ENCODE assay signal across 7 cellular contexts in the genomic region with DNA sequence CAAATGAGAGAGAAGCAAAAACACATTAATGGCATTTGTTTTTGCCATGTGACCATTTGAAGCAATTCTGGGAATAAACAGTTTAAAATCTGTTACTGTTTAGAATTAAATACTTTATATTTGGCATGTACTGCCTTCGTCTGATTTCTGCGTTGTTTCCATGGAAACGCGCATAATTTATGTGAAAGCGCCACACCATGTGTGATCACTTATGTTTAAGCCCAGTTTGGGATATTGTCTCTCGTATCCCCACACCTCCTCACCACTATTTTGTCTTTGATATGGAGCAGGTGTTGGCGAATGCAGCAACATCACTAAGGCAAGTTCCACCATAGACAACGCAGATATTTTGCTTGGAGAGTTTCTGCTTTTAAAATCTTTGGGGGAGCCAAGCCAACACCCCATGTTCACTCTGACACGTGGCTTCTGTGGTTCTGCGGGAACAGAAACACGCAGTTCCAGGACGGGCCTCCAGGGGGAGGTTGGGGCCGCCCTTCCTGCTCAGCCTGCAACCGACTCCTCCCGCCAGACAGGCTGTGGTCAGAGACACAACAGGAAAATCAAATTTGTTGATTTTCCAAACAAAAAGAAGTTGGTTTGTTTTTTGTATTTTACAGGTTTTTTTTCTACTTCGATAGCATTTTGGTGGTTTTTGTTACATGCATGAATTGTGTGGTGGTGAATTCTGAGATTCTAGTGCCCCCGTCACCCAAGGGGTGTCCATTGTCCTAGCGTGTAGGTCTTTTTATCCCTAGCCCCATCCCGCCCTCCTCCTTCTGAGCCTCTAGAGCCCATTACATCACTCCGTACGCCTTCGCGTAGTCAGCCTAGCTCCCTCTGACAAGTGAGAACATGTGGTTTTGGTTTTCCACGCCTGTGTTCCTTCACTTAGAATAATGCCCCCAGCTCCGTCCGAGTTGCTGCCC.
DNase-seq lines count a peak whose midpoint lies in the region; ATAC-seq and TF ChIP-seq lines count a peak whose summit lies in the region.

No MANE protein-coding gene starts in this region.

- H3K4me3 ChIP-seq in DOHH2 (ENCODE audit: low read length), result no peak overlapping the region
- no peak overlapping the region for H3K4me3 ChIP-seq in liver (ENCODE audit: low read depth in 1 of 3, low read length in 3 of 3)

- no peak for ATAC-seq in GM21360 (IDR thresholded peaks at IDR 0.05; ENCODE audit: unreplicated experiment)

- DNase-seq in HUDEP-2 (lab: John Stamatoyannopoulos, UW; ENCODE audit: unreplicated experiment in 76 of 76), result peak in 50 of 76 experiments; percentile 3 to 63 (median 28)
- DNase-seq in activated CD4-positive, alpha-beta T cell treated with anti-CD3 and anti-CD28 coated beads for 1 hour, result peak; percentile 35
- DNase-seq in chondrocyte (ENCODE audit: low spot score), result no peak
- DNase-seq in stimulated activated CD4-positive, alpha-beta T cell treated with anti-CD3 and anti-CD28 coated beads, TNF-alpha, amount 100 ng/mL, for 1 hour (ENCODE audit: low read depth in 3 of 3, low spot score in 1 of 3), result peak in 2 of 3 donors; percentile 29 to 46

- no peak overlapping the region for H3K4me3 Mint-ChIP-seq in chondrocyte (ENCODE audit: unreplicated experiment)

- peaks cover 11% of the 10 kb centered on the region for H3K27me3 Mint-ChIP-seq in chondrocyte (ENCODE audit: low read depth)

- H3K36me3 Mint-ChIP-seq in chondrocyte (ENCODE audit: low read depth), result no peaks in the 10 kb centered on the region

- no peak overlapping the region for H3K27ac ChIP-seq in DOHH2 (ENCODE audit: low read depth, low read length)
- H3K27ac ChIP-seq in liver (ENCODE audit: low read depth in 1 of 2, low read length in 2 of 2), result no peak overlapping the region

- H3K79me2 ChIP-seq in DOHH2 (ENCODE audit: control insufficient read depth, low read length), result no peaks in the 10 kb centered on the region

- no peak overlapping the region for H3K4me2 ChIP-seq in DOHH2 (ENCODE audit: low read length)

- H3K9me3 ChIP-seq in DOHH2 (ENCODE audit: control insufficient read depth, insufficient read depth, low read length), result no peaks in the 10 kb centered on the region
- no peaks in the 10 kb centered on the region for H3K9me3 ChIP-seq in liver (ENCODE audit: control insufficient read depth in 4 of 4, low read length in 3 of 4)

- no peak overlapping the region for H3K9ac ChIP-seq in liver (ENCODE audit: low read depth in 1 of 2, low read length in 2 of 2)

- peak; percentile 90 for TF ChIP-seq CTCF in DOHH2 (IDR thresholded peaks at IDR 0.05; ENCODE audit: low read depth, low read length, poor library complexity, severe bottlenecking)
- TF ChIP-seq CTCF in chondrocyte (IDR thresholded peaks at IDR 0.05), result peak; percentile 79
- TF ChIP-seq CTCF in liver (IDR thresholded peaks at IDR 0.05; ENCODE audit: low read depth, low read length, missing input control), result peak; percentile 70

- 43% methylated on average over 26 of the region's 26 CpGs for WGBS in liver

- H3K9me3 Mint-ChIP-seq in chondrocyte (ENCODE audit: low read depth), result no peaks in the 10 kb centered on the region

- H3F3A ChIP-seq in DOHH2 (ENCODE audit: control insufficient read depth, insufficient read depth), result no peaks in the 10 kb centered on the region

- no peak overlapping the region for H3K27ac Mint-ChIP-seq in chondrocyte (ENCODE audit: unreplicated experiment)

- H3K36me3 ChIP-seq in DOHH2 (ENCODE audit: control insufficient read depth, low read length) (no peaks in the 10 kb centered on the region), liver (ENCODE audit: control insufficient read depth in 4 of 4, insufficient read depth in 3 of 4, low read depth in 1 of 4, low read length in 3 of 4) (no peaks in the 10 kb centered on the region)

- H3K9me2 ChIP-seq in DOHH2 (replicated peaks; ENCODE audit: control insufficient read depth, low read length), result no peaks in the 10 kb centered on the region

- H3K4me1 ChIP-seq in DOHH2 (ENCODE audit: control insufficient read depth, low read length), result peaks cover 23% of the 10 kb centered on the region
- no peaks in the 10 kb centered on the region for H3K4me1 ChIP-seq in liver (ENCODE audit: control insufficient read depth in 4 of 4, insufficient read depth in 4 of 4, low read length in 3 of 4)

- H4K20me1 ChIP-seq in DOHH2 (ENCODE audit: control insufficient read depth, insufficient read depth, low read depth, low read length), result no peaks in the 10 kb centered on the region

- peaks cover 7% of the 10 kb centered on the region for H3K4me1 Mint-ChIP-seq in chondrocyte (ENCODE audit: low read depth)

- TF ChIP-seq RAD21 in liver (IDR thresholded peaks at IDR 0.05), result peak; percentile 72 to 80

- peaks cover 44% of the 10 kb centered on the region for H3K27me3 ChIP-seq in DOHH2 (ENCODE audit: control insufficient read depth, low read length)
- peaks cover 0 to 3% (median 0%) of the 10 kb centered on the region in 4 donors for H3K27me3 ChIP-seq in liver (ENCODE audit: control insufficient read depth in 4 of 4, insufficient read depth in 4 of 4, low read length in 3 of 4)

TF ChIP-seq in liver, 16 proteins besides CTCF, POLR2A, EP300 and RAD21:
- TF ChIP-seq FOXA2 (IDR thresholded peaks at IDR 0.05), result no peak
- TF ChIP-seq HNF4A (conservative IDR thresholded peaks at IDR 0.05), result no peak
- TF ChIP-seq SP1 (IDR thresholded peaks at IDR 0.05), result no peak
- TF ChIP-seq, protein P1, sequence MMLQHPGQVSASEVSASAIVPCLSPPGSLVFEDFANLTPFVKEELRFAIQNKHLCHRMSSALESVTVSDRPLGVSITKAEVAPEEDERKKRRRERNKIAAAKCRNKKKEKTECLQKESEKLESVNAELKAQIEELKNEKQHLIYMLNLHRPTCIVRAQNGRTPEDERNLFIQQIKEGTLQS (IDR thresholded peaks at IDR 0.05), result no peak
- no peak for TF ChIP-seq EGR1 (IDR thresholded peaks at IDR 0.05; ENCODE audit: low read depth in 2 of 2)
- no peak for TF ChIP-seq TAF1 (conservative IDR thresholded peaks at IDR 0.05)
- TF ChIP-seq FOXA1 (IDR thresholded peaks at IDR 0.05), result no peak
- TF ChIP-seq GABPA (IDR thresholded peaks at IDR 0.05 in 1 of 2, conservative IDR thresholded peaks at IDR 0.05 in 1 of 2), result no peak
- TF ChIP-seq, protein P2, sequence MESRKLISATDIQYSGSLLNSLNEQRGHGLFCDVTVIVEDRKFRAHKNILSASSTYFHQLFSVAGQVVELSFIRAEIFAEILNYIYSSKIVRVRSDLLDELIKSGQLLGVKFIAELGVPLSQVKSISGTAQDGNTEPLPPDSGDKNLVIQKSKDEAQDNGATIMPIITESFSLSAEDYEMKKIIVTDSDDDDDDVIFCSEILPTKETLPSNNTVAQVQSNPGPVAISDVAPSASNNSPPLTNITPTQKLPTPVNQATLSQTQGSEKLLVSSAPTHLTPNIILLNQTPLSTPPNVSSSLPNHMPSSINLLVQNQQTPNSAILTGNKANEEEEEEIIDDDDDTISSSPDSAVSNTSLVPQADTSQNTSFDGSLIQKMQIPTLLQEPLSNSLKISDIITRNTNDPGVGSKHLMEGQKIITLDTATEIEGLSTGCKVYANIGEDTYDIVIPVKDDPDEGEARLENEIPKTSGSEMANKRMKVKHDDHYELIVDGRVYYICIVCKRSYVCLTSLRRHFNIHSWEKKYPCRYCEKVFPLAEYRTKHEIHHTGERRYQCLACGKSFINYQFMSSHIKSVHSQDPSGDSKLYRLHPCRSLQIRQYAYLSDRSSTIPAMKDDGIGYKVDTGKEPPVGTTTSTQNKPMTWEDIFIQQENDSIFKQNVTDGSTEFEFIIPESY (IDR thresholded peaks at IDR 0.05), result no peak
- TF ChIP-seq NR2F2 (IDR thresholded peaks at IDR 0.05), result no peak
- TF ChIP-seq RXRA (IDR thresholded peaks at IDR 0.05), result no peak
- TF ChIP-seq, protein P3, sequence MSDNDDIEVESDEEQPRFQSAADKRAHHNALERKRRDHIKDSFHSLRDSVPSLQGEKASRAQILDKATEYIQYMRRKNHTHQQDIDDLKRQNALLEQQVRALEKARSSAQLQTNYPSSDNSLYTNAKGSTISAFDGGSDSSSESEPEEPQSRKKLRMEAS (IDR thresholded peaks at IDR 0.05), result no peak
- TF ChIP-seq HNF4G (IDR thresholded peaks at IDR 0.05), result no peak
- TF ChIP-seq JUND (IDR thresholded peaks at IDR 0.05), result no peak
- TF ChIP-seq YY1 (IDR thresholded peaks at IDR 0.05), result no peak
- TF ChIP-seq, protein P4, sequence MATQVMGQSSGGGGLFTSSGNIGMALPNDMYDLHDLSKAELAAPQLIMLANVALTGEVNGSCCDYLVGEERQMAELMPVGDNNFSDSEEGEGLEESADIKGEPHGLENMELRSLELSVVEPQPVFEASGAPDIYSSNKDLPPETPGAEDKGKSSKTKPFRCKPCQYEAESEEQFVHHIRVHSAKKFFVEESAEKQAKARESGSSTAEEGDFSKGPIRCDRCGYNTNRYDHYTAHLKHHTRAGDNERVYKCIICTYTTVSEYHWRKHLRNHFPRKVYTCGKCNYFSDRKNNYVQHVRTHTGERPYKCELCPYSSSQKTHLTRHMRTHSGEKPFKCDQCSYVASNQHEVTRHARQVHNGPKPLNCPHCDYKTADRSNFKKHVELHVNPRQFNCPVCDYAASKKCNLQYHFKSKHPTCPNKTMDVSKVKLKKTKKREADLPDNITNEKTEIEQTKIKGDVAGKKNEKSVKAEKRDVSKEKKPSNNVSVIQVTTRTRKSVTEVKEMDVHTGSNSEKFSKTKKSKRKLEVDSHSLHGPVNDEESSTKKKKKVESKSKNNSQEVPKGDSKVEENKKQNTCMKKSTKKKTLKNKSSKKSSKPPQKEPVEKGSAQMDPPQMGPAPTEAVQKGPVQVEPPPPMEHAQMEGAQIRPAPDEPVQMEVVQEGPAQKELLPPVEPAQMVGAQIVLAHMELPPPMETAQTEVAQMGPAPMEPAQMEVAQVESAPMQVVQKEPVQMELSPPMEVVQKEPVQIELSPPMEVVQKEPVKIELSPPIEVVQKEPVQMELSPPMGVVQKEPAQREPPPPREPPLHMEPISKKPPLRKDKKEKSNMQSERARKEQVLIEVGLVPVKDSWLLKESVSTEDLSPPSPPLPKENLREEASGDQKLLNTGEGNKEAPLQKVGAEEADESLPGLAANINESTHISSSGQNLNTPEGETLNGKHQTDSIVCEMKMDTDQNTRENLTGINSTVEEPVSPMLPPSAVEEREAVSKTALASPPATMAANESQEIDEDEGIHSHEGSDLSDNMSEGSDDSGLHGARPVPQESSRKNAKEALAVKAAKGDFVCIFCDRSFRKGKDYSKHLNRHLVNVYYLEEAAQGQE (IDR thresholded peaks at IDR 0.05), result no peak
TF ChIP-seq in liver: peak in this region for 0.
